26 cellular contexts compared by ENCODE assay signal in the genomic region with DNA sequence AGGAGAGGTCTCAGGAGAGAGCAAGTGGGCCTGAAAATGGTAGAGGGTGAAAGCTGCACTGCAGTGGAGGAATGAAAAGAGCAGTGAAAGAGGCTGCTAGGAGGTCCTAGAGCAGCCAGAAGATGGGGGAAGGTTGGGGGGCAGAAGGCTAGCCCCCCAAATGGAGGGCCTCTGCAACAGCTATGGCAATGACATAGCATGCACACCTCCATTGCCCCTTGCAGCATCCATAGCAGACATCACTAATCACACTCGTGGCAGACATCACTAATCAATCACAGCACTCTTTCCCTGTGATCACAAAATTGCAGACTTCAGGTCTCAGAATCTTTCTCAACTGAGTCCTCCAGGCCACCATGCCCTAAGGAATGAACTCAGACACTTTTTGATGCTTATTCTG. TPM values are rescaled to one million over a fixed set of nuclear protein-coding genes. Genes with fewer than 3 reads are reported as not detected.
DNase-seq lines count a peak whose midpoint lies in the region; ATAC-seq and TF ChIP-seq lines count a peak whose summit lies in the region.
"Had no signal": no experiment of that assay in that cellular context is flagged by ENCODE, and none has a peak within 500 bp of the region (broad histone marks: within the 10 kb centered on the region; RNA-seq: fewer than 3 reads in every experiment).

No MANE protein-coding gene starts in this region.

- DNase-seq in DMS 273 (lab: John Stamatoyannopoulos, UW; ENCODE audit: unreplicated experiment) (peak; percentile 28), DMS 273 treated with DMSO at 0.1 percent for 48 hours (lab: John Stamatoyannopoulos, UW) (no peak), choroid plexus epithelial cell (ENCODE audit: low read depth) (peak; percentile 13), iris pigment epithelial cell (ENCODE audit: low read depth) (peak; percentile 7), tibial artery (no peak)
- DNase-seq in Jurkat, Clone E6-1 (ENCODE audit: low read depth, low spot score) = peak; percentile 31
- no peak for DNase-seq in effector CD4-positive, alpha-beta T cell
- DNase-seq: Calu3; H7; HFFc6; KBM-7; NCI-H1105 treated with DMSO at 0.1 percent for 48 hours; NCI-H146; NCI-H1930; NCI-H446; NCI-H526; NCI-H82; NK-92 treated with Interleukin-12 subunit alpha and Interleukin-12 subunit beta, amount 100 ng/mL, for 24 hours; PC-9; T-helper 1 cell had no signal

- no peak overlapping the region for H3K4me3 ChIP-seq in Jurkat, Clone E6-1 (ENCODE audit: low read length)
- H3K4me3 ChIP-seq in choroid plexus epithelial cell (ENCODE audit: low read depth, low read length) (no peak overlapping the region), tibial artery (no peak overlapping the region)
- H3K4me3 ChIP-seq: PC-9, SJSA1 had no signal

- H3K4me1 ChIP-seq in tibial artery = no peaks in the 10 kb centered on the region
- H3K4me1 ChIP-seq: SJSA1 had no signal

- no peaks in the 10 kb centered on the region for H3K36me3 ChIP-seq in tibial artery
- H3K36me3 ChIP-seq: SJSA1 had no signal

- no peak overlapping the region for H3K27ac ChIP-seq in tibial artery
- H3K27ac ChIP-seq: 22Rv1, PC-9, SJSA1 had no signal

- H3K27me3 ChIP-seq in tibial artery = peaks cover 0 to 6% of the 10 kb centered on the region in 2 donors
- H3K27me3 ChIP-seq: SJSA1 had no signal

- intact Hi-C loops in tibial artery (cut with DNase I; ENCODE audit: low total_unique reads) = no loop called here

- no peak for ATAC-seq in HG03280 (IDR thresholded peaks at IDR 0.05; ENCODE audit: unreplicated experiment)
- ATAC-seq: Right ventricle myocardium inferior had no signal

- H3K9me3 ChIP-seq in tibial artery = peaks cover 0 to 11% (median 10%) of the 10 kb centered on the region in 3 donors

- no peak for TF ChIP-seq CTCF in choroid plexus epithelial cell (conservative IDR thresholded peaks at IDR 0.05; ENCODE audit: low read depth, low read length)
- no peak for TF ChIP-seq CTCF in tibial artery (IDR thresholded peaks at IDR 0.05)

RNA-seq across cellular contexts. Expression of gene CCL25, which starts 21.9 kb away (rescaled TPM):
- polyA plus RNA-seq in Jurkat, Clone E6-1 (2012; ENCODE audit: insufficient read depth, insufficient read length) = 1.3 TPM
- polyA plus RNA-seq: CD14-positive monocyte; CD8-positive, alpha-beta memory T cell had no signal

Comparison
In these comparisons a context has a peak if more than half of its experiments do, and no peak if none do; other contexts are left out.
1. DNase-seq: peak in DMS 273 (single experiment), Jurkat, Clone E6-1 (single experiment), choroid plexus epithelial cell (single experiment) and iris pigment epithelial cell (single experiment); none in DMS 273 treated with DMSO at 0.1 percent for 48 hours (single experiment), effector CD4-positive, alpha-beta T cell (single experiment) and tibial artery (0 of 2).